Comparison of ENCODE assay signal across 23 cellular contexts in the genomic region with DNA sequence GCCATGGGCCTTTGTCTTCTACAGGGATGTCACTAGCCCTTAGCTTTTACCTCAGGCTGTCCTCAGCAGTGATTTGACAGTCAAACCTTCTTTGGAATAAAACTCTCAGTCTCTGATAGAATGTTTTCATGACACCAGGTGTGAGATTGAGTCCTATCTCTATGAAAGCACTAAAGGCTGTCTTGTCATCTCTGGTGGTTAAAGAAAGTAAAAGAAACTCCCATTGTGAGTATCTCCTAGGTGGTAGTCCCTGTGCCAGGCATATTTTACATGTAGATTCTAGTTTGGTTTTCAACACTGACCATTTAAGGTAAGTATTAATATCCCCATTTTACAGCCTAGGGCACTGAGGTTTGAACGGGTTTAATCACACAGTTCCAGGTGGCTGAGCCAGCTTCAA.
"Had no signal": no experiment of that assay in that cellular context is flagged by ENCODE, and none has a peak within 500 bp of the region (broad histone marks: within the 10 kb centered on the region; RNA-seq: fewer than 3 reads in every experiment).

No MANE protein-coding gene starts in this region.

- H3K36me3 Mint-ChIP-seq: natural killer cell had no signal

- H3K4me3 Mint-ChIP-seq: activated CD4-positive, alpha-beta memory T cell treated with anti-CD3 and anti-CD28 coated beads, Interleukin-2, amount 10 ng/mL, durations not matched to agents 7 days and 5 days; activated CD4-positive, alpha-beta T cell treated with anti-CD3 and anti-CD28 coated beads, Interleukin-2, amount 10 ng/mL, durations not matched to agents 7 days and 5 days; activated naive CD4-positive, alpha-beta T cell treated with anti-CD3 and anti-CD28 coated beads, Interleukin-2, amount 50 U/mL, for 24 hours; activated naive CD8-positive, alpha-beta T cell treated with anti-CD3 and anti-CD28 coated beads, Interleukin-2, amount 50 U/mL, for 24 hours; activated T-cell treated with anti-CD3 and anti-CD28 coated beads, Interleukin-2, amount 50 U/mL, for 24 hours; natural killer cell; T-helper 1 cell treated with Interleukin-12 subunit alpha and Interleukin-12 subunit beta and Interleukin-4 antibody, amounts not matched to agents 30 μg/mL and 1 μg/mL, for 36 hours had no signal

- H3K9me3 ChIP-seq: breast epithelium, esophagus squamous epithelium, right atrium auricular region, spleen, suprapubic skin, tibial artery had no signal

- H3K4me1 ChIP-seq: breast epithelium, right atrium auricular region had no signal

- H3K27ac Mint-ChIP-seq: activated CD4-positive, alpha-beta memory T cell treated with anti-CD3 and anti-CD28 coated beads, Interleukin-2, amount 10 ng/mL, durations not matched to agents 7 days and 5 days; activated CD4-positive, alpha-beta T cell treated with anti-CD3 and anti-CD28 coated beads, Interleukin-2, amount 10 ng/mL, durations not matched to agents 7 days and 5 days; activated naive CD4-positive, alpha-beta T cell treated with anti-CD3 and anti-CD28 coated beads, Interleukin-2, amount 50 U/mL, for 24 hours; activated naive CD8-positive, alpha-beta T cell treated with anti-CD3 and anti-CD28 coated beads, Interleukin-2, amount 50 U/mL, for 24 hours; activated T-cell treated with anti-CD3 and anti-CD28 coated beads, Interleukin-2, amount 50 U/mL, for 24 hours; activated T-helper 2 cell treated with anti-CD3 and anti-CD28 coated beads, Interferon-gamma antibody, Interleukin-2, Interleukin-4, amounts not matched to agents 10 μg/mL and 5 μg/mL and 100 μg/mL, durations not matched to agents 14 hours and 24 hours and 36 hours; natural killer cell; T-helper 1 cell treated with Interleukin-12 subunit alpha and Interleukin-12 subunit beta and Interleukin-4 antibody, amounts not matched to agents 30 μg/mL and 1 μg/mL, for 36 hours had no signal

- H3K36me3 ChIP-seq: breast epithelium, esophagus squamous epithelium, right atrium auricular region, suprapubic skin, tibial artery had no signal

- H3K4me1 Mint-ChIP-seq: activated CD4-positive, alpha-beta memory T cell treated with anti-CD3 and anti-CD28 coated beads, Interleukin-2, amount 10 ng/mL, durations not matched to agents 7 days and 5 days; activated CD4-positive, alpha-beta T cell treated with anti-CD3 and anti-CD28 coated beads, Interleukin-2, amount 10 ng/mL, durations not matched to agents 7 days and 5 days; activated naive CD4-positive, alpha-beta T cell treated with anti-CD3 and anti-CD28 coated beads, Interleukin-2, amount 50 U/mL, for 24 hours had no signal

- H3K27me3 Mint-ChIP-seq: activated CD4-positive, alpha-beta memory T cell treated with anti-CD3 and anti-CD28 coated beads, Interleukin-2, amount 10 ng/mL, durations not matched to agents 7 days and 5 days; activated CD4-positive, alpha-beta T cell treated with anti-CD3 and anti-CD28 coated beads, Interleukin-2, amount 10 ng/mL, durations not matched to agents 7 days and 5 days; activated naive CD4-positive, alpha-beta T cell treated with anti-CD3 and anti-CD28 coated beads, Interleukin-2, amount 50 U/mL, for 24 hours; activated naive CD8-positive, alpha-beta T cell treated with anti-CD3 and anti-CD28 coated beads, Interleukin-2, amount 50 U/mL, for 24 hours; activated T-cell treated with anti-CD3 and anti-CD28 coated beads, Interleukin-2, amount 50 U/mL, for 24 hours had no signal

- DNase-seq: activated CD4-positive, alpha-beta memory T cell treated with anti-CD3 and anti-CD28 coated beads, Interleukin-2, amount 10 ng/mL, durations not matched to agents 7 days and 5 days; activated CD4-positive, alpha-beta T cell treated with anti-CD3 and anti-CD28 coated beads for 1 hour; activated CD4-positive, alpha-beta T cell treated with anti-CD3 and anti-CD28 coated beads, Interleukin-2, amount 10 ng/mL, durations not matched to agents 7 days and 5 days; activated CD8-positive, alpha-beta memory T cell treated with anti-CD3 and anti-CD28 coated beads, Interleukin-2, amount 50 U/mL, for 48 hours; activated naive CD8-positive, alpha-beta T cell treated with anti-CD3 and anti-CD28 coated beads, Interleukin-2, amount 50 U/mL, for 24 hours; activated T-cell treated with anti-CD3 and anti-CD28 coated beads, Interleukin-2, amount 50 U/mL, for 24 hours; amygdala; central memory CD4-positive, alpha-beta T cell; effector CD8-positive, alpha-beta T cell; esophagus squamous epithelium; midbrain; natural killer cell; spleen; stimulated activated naive CD4-positive, alpha-beta T cell; T-helper 9 cell; tibial artery had no signal

- H3K27ac ChIP-seq: breast epithelium, epithelial cell of prostate, esophagus squamous epithelium, right atrium auricular region, spleen, suprapubic skin, tibial artery had no signal

- H3K4me3 ChIP-seq: breast epithelium, esophagus squamous epithelium, right atrium auricular region, spleen, suprapubic skin, tibial artery had no signal

- ATAC-seq: activated naive CD8-positive, alpha-beta T cell treated with anti-CD3 and anti-CD28 coated beads, Interleukin-2, amount 50 U/mL, for 24 hours; natural killer cell had no signal

- H3K9me3 Mint-ChIP-seq: activated CD4-positive, alpha-beta memory T cell treated with anti-CD3 and anti-CD28 coated beads, Interleukin-2, amount 10 ng/mL, durations not matched to agents 7 days and 5 days; activated naive CD4-positive, alpha-beta T cell treated with anti-CD3 and anti-CD28 coated beads, Interleukin-2, amount 50 U/mL, for 24 hours; activated naive CD8-positive, alpha-beta T cell treated with anti-CD3 and anti-CD28 coated beads, Interleukin-2, amount 50 U/mL, for 24 hours; activated T-cell treated with anti-CD3 and anti-CD28 coated beads, Interleukin-2, amount 50 U/mL, for 24 hours; activated T-helper 2 cell treated with anti-CD3 and anti-CD28 coated beads, Interferon-gamma antibody, Interleukin-2, Interleukin-4, amounts not matched to agents 10 μg/mL and 5 μg/mL and 100 μg/mL, durations not matched to agents 14 hours and 24 hours and 36 hours; natural killer cell; T-helper 1 cell treated with Interleukin-12 subunit alpha and Interleukin-12 subunit beta and Interleukin-4 antibody, amounts not matched to agents 30 μg/mL and 1 μg/mL, for 36 hours had no signal

- H3K27me3 ChIP-seq: breast epithelium, esophagus squamous epithelium, right atrium auricular region, spleen, suprapubic skin, tibial artery had no signal
